Comparison of ENCODE assay signal across 16 cellular contexts in genomic region chr3:166447513-166447912, GRCh38.
DNase-seq lines count a peak whose midpoint lies in the region; ATAC-seq and TF ChIP-seq lines count a peak whose summit lies in the region.
"Had no signal": no experiment of that assay in that cellular context is flagged by ENCODE, and none has a peak within 500 bp of the region (broad histone marks: within the 10 kb centered on the region; RNA-seq: fewer than 3 reads in every experiment).

No MANE protein-coding gene starts in this region.

- H3K9me2 ChIP-seq in SK-N-SH, result no peaks in the 10 kb centered on the region; the same call in 1 of the 2 replicates

- no peaks in the 10 kb centered on the region for H3K4me1 ChIP-seq in SK-N-SH (ENCODE audit: control insufficient read depth in 1 of 2, insufficient read depth in 2 of 2, low read depth in 1 of 2, low read length in 1 of 2)
- H3K4me1 ChIP-seq: A549; BLaER1 treated with 17β-estradiol and CSF1 and Interleukin-3, amounts not matched to agents 10 nM and 100 nM had no signal

- no peak overlapping the region for H3K4me2 ChIP-seq in SK-N-SH
- H3K4me2 ChIP-seq: A549; BLaER1 treated with 17β-estradiol and CSF1 and Interleukin-3, amounts not matched to agents 10 nM and 100 nM had no signal

- no peaks in the 10 kb centered on the region for H3K36me3 ChIP-seq in SK-N-SH (replicated peaks in 1 of 2; ENCODE audit: control insufficient read depth in 1 of 2, insufficient read depth in 2 of 2, low read length in 1 of 2)
- H3K36me3 ChIP-seq: BLaER1 treated with 17β-estradiol and CSF1 and Interleukin-3, amounts not matched to agents 10 nM and 100 nM had no signal

- 31% methylated on average over 3 of the region's 3 CpGs for WGBS in SK-N-SH (ENCODE audit: low lambda C conversion rate)

- H3K79me2 ChIP-seq in SK-N-SH (ENCODE audit: insufficient read depth), result no peaks in the 10 kb centered on the region

- TF ChIP-seq CTCF in SK-N-SH (IDR thresholded peaks at IDR 0.05), result no peak

- ATAC-seq in SK-N-SH treated with all-trans-retinoic acid at 6 μM for 48 hours, result no peak
- ATAC-seq in left colon, result peak; percentile 65
- ATAC-seq: A549; CD8-positive, alpha-beta T cell had no signal

- no peak for TF ChIP-seq EP300 in SK-N-SH (IDR thresholded peaks at IDR 0.05; ENCODE audit: borderline replicate concordance in 1 of 2, low read depth in 1 of 2, low read length in 1 of 2)

- POLR2A ChIA-PET in SK-N-SH (lab: Yijun Ruan, JAX), result no interaction called here

- no peaks in the 10 kb centered on the region for H3K9me3 ChIP-seq in SK-N-SH
- H3K9me3 ChIP-seq: A549, Caco-2 had no signal

- no peak overlapping the region for H3K9ac ChIP-seq in SK-N-SH
- H3K9ac ChIP-seq: BLaER1 treated with 17β-estradiol and CSF1 and Interleukin-3, amounts not matched to agents 10 nM and 100 nM had no signal

- H3K4me3 ChIP-seq in SK-N-SH (ENCODE audit: low read depth in 2 of 2, low read length in 1 of 2), result no peak overlapping the region
- H3K4me3 ChIP-seq: A549; BLaER1 treated with 17β-estradiol and CSF1 and Interleukin-3, amounts not matched to agents 10 nM and 100 nM had no signal

- peak overlapping the region; percentile 6; the same call in 1 of the 2 replicates for H2AFZ ChIP-seq in SK-N-SH (ENCODE audit: low read depth)

- H3F3A ChIP-seq in SK-N-SH (replicated peaks; ENCODE audit: insufficient read depth), result no peaks in the 10 kb centered on the region

- intact Hi-C loops in left colon (cut with DNase I, micrococcal nuclease), result no loop called here

- CTCF ChIA-PET in SK-N-SH (lab: Yijun Ruan, JAX), result no interaction called here

- TF ChIP-seq RAD21 in SK-N-SH (IDR thresholded peaks at IDR 0.05; ENCODE audit: low read length), result no peak

- no peak overlapping the region for H3K27ac ChIP-seq in SK-N-SH (ENCODE audit: low read depth in 2 of 2, low read length in 1 of 2)
- H3K27ac ChIP-seq: 22Rv1; A549; BLaER1 treated with 17β-estradiol and CSF1 and Interleukin-3, amounts not matched to agents 10 nM and 100 nM; C4-2B had no signal

- H3K27me3 ChIP-seq in SK-N-SH (ENCODE audit: insufficient read depth), result no peaks in the 10 kb centered on the region
- H3K27me3 ChIP-seq: BLaER1 treated with 17β-estradiol and CSF1 and Interleukin-3, amounts not matched to agents 10 nM and 100 nM had no signal

- DNase-seq in SK-N-SH, result no peak
- DNase-seq in left colon, result no peak
- DNase-seq in Kasumi-1 (lab: John Stamatoyannopoulos, UW), result no peak
- DNase-seq in pons (ENCODE audit: low spot score), result no peak
- DNase-seq: AML-193; Caco-2; Calu3; CD4-positive, alpha-beta T cell; CD8-positive, alpha-beta T cell; DMS79 treated with DMSO at 0.1 percent for 48 hours; GF-D8 had no signal

- H4K20me1 ChIP-seq in SK-N-SH (ENCODE audit: insufficient read depth), result no peaks in the 10 kb centered on the region
- H4K20me1 ChIP-seq: BLaER1 treated with 17β-estradiol and CSF1 and Interleukin-3, amounts not matched to agents 10 nM and 100 nM had no signal

TF ChIP-seq in SK-N-SH, 30 proteins besides CTCF, POLR2A, EP300 and RAD21:
- TF ChIP-seq GATA2 (CRISPR knock-in tag; IDR thresholded peaks at IDR 0.05) (no peak), FOSL2 (IDR thresholded peaks at IDR 0.05; ENCODE audit: borderline replicate concordance, low read depth) (no peak), RXRA (IDR thresholded peaks at IDR 0.05; ENCODE audit: borderline replicate concordance, low read depth) (no peak), CHD2 (IDR thresholded peaks at IDR 0.05; ENCODE audit: low read length, partially characterized antibody) (no peak), GABPA (IDR thresholded peaks at IDR 0.05; ENCODE audit: low read depth) (no peak), MEF2A (IDR thresholded peaks at IDR 0.05; ENCODE audit: borderline replicate concordance, low read depth) (no peak), FOXJ3 (CRISPR knock-in tag; IDR thresholded peaks at IDR 0.05) (no peak)

TF ChIP-seq in SK-N-SH treated with all-trans-retinoic acid at 6 μM for 48 hours, 23 proteins besides CTCF, POLR2A, EP300 and RAD21:
- TF ChIP-seq GLIS3 (CRISPR knock-in tag; IDR thresholded peaks at IDR 0.05) (no peak), PPARA (CRISPR knock-in tag; IDR thresholded peaks at IDR 0.05; ENCODE audit: borderline replicate concordance) (no peak), TSHZ2 (CRISPR knock-in tag; IDR thresholded peaks at IDR 0.05) (no peak), TCF4 (CRISPR knock-in tag; IDR thresholded peaks at IDR 0.05; ENCODE audit: borderline replicate concordance) (no peak), ARNTL (CRISPR knock-in tag; IDR thresholded peaks at IDR 0.05; ENCODE audit: borderline replicate concordance, low read depth) (no peak), ISL1 (CRISPR knock-in tag; IDR thresholded peaks at IDR 0.05) (no peak), CREB5 (CRISPR knock-in tag; IDR thresholded peaks at IDR 0.05; ENCODE audit: low read depth) (no peak), SNAI2 (CRISPR knock-in tag; IDR thresholded peaks at IDR 0.05) (no peak), ZNF565 (CRISPR knock-in tag; conservative IDR thresholded peaks at IDR 0.05; ENCODE audit: low read depth) (no peak), CSRNP3 (CRISPR knock-in tag; IDR thresholded peaks at IDR 0.05) (no peak), ESRRG (CRISPR knock-in tag; IDR thresholded peaks at IDR 0.05) (no peak), CSDC2 (CRISPR knock-in tag; IDR thresholded peaks at IDR 0.05) (no peak), RARB (CRISPR knock-in tag; IDR thresholded peaks at IDR 0.05) (no peak), ZNF70 (CRISPR knock-in tag; IDR thresholded peaks at IDR 0.05) (no peak), ZC3H10 (CRISPR knock-in tag; IDR thresholded peaks at IDR 0.05) (no peak), ZFP30 (CRISPR knock-in tag; IDR thresholded peaks at IDR 0.05) (no peak), ZFP3 (CRISPR knock-in tag; IDR thresholded peaks at IDR 0.05) (no peak), ZNF8 (CRISPR knock-in tag; IDR thresholded peaks at IDR 0.05) (no peak), PATZ1 (CRISPR knock-in tag; IDR thresholded peaks at IDR 0.05; ENCODE audit: borderline replicate concordance) (no peak)
